In the genomic region with DNA sequence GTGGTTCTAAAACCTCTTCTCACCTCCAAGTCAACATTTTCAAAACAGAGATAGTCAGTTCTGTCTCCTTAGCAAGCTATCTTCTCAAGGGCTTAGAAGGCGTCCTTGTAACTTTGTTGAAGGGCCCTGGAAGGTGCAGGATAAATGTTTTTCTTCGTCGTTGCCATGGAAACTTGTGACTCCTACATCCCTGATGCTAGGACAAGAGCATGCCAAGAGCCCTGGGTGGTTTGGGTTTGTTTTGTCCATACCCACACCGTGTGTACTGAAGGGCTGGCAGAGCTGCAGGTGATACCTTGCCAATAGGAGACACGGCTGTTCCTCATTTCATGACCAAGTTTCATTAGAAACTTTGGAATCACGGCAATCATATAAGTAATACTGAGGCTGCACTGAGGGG, we compare ENCODE assay signal across 21 cellular contexts.
"Had no signal": no experiment of that assay in that cellular context is flagged by ENCODE, and none has a peak within 500 bp of the region (broad histone marks: within the 10 kb centered on the region; RNA-seq: fewer than 3 reads in every experiment).

No MANE protein-coding gene starts in this region.

- ATAC-seq: HepG2 had no signal

- DNase-seq: IMR-90, Kasumi-1, MV-4-11, NCI-H1048, NCI-H1105, NCI-H1417, NCI-H1436 treated with DMSO at 0.1 percent for 48 hours, NCI-H1694, NCI-H187 treated with DMSO at 0.1 percent for 48 hours, NCI-H2029 treated with DMSO at 0.1 percent for 48 hours, NCI-H2171, NCI-H226, NCI-H510A, NCI-H524 treated with DMSO at 0.1 percent for 48 hours, NCI-H69, NCI-H774, RPMI8226, SHP77, SK-N-SH had no signal

- H3K27ac ChIP-seq: KMS-11 had no signal

- H3K9me3 ChIP-seq: SK-N-SH had no signal
